Comparison of ENCODE assay signal across 12 cellular contexts in the genomic region with DNA sequence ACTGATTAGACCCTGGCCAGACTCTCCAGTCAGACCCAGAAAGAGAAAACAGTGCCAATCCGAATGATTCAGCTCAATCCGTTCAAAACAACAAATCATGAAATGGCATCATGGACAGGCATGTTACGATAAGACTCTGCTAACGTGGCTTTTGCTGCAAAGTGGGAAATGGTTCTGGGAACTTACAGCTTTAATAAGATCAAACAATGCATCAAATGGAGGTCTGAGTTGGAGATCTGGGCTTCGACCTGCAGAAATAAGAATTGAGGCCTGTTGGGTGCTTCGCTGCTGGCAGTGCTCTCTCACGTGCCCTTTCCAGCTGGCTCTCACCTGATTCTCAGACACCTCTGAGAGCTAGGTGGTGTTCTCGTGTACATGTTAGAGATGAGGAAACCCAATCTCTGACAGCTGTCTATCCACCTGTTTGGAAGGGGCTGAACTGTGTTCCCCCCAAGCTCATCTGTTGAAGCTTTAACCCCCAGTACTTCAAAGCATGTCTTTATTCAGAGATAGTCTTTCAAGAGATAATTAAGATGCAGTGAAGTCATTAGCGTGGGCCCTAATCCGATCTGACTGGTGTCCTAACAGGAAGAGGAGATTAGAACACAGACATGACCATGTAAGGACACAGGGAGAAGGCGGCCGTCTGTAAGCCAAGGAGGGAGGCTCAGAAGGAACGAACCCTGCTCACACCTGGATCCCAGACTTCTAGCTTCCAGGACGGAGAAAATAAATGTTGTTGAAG. TPM values are rescaled to one million over a fixed set of nuclear protein-coding genes. Genes with fewer than 3 reads are reported as not detected.
DNase-seq lines count a peak whose midpoint lies in the region; ATAC-seq, FAIRE-seq and TF ChIP-seq lines count a peak whose summit lies in the region.
"Had no signal": no experiment of that assay in that cellular context is flagged by ENCODE, and none has a peak within 500 bp of the region (broad histone marks: within the 10 kb centered on the region; RNA-seq: fewer than 3 reads in every experiment).

No MANE protein-coding gene starts in this region.

- H3K9ac ChIP-seq in HepG2 (ENCODE audit: insufficient read depth, low read depth, low read length), result no peak overlapping the region
- H3K9ac ChIP-seq in keratinocyte (ENCODE audit: control insufficient read depth, extremely low read depth, insufficient read depth, low read length), result peak overlapping the region; percentile 59

- DNase-seq in HepG2 (ENCODE audit: low spot score) (no peak), right lobe of liver (no peak), ascending aorta (ENCODE audit: low spot score in 2 of 2) (peak in 1 of 2 donors; percentile 80), keratinocyte (ENCODE audit: low read depth, low spot score) (no peak), dedifferentiated amniotic fluid mesenchymal stem cell (ENCODE audit: extremely low spot score) (no peak), type B pancreatic cell (ENCODE audit: extremely low spot score, unreplicated experiment) (no peak), KG1 (lab: John Stamatoyannopoulos, UW) (no peak), suprapubic skin (ENCODE audit: low spot score in 2 of 2) (no peak)
- DNase-seq: BE2C, hippocampal formation, pancreas had no signal

- ATAC-seq in HepG2, result no peak
- no peak for ATAC-seq in right lobe of liver
- ATAC-seq: pancreas had no signal

- dilution Hi-C loops in keratinocyte (cut with MboI; ENCODE audit: extremely low pct_ligation_motif_present, low sequenced_read_pairs), result no loop called here

- no peak overlapping the region for H3K27ac ChIP-seq in HepG2 (ENCODE audit: extremely low read length, insufficient read depth, low read length)
- H3K27ac ChIP-seq in right lobe of liver, result no peak overlapping the region
- peak overlapping the region; percentile 77 to 92 for H3K27ac ChIP-seq in ascending aorta
- H3K27ac ChIP-seq in keratinocyte (ENCODE audit: control insufficient read depth, insufficient read depth, low read length), result peak overlapping the region; percentile 98
- H3K27ac ChIP-seq in suprapubic skin, result no peak overlapping the region
- H3K27ac ChIP-seq: pancreas had no signal

- in situ Hi-C loops in HepG2 (cut with HindIII; ENCODE audit: extremely low pct_ligation_motif_present, low pct_unique_long_range_greater_than_20kb), result no loop called here

- no peak overlapping the region for H3K4me3 ChIP-seq in HepG2 (replicated peaks in 1 of 3; ENCODE audit: insufficient read depth in 1 of 3, low read depth in 2 of 3, low read length in 3 of 3)
- no peak overlapping the region for H3K4me3 ChIP-seq in right lobe of liver
- no peak overlapping the region for H3K4me3 ChIP-seq in ascending aorta
- no peak overlapping the region for H3K4me3 ChIP-seq in keratinocyte (ENCODE audit: control insufficient read depth in 2 of 3, extremely low read depth in 1 of 3, insufficient read depth in 2 of 3, low read depth in 1 of 3, low read length in 3 of 3)
- no peak overlapping the region for H3K4me3 ChIP-seq in suprapubic skin
- H3K4me3 ChIP-seq: pancreas had no signal

- TF ChIP-seq POLR2A in HepG2 (IDR thresholded peaks at IDR 0.05; ENCODE audit: insufficient read depth in 1 of 2, low read depth in 2 of 2, low read length in 2 of 2), result no peak
- no peak for TF ChIP-seq POLR2A in right lobe of liver (IDR thresholded peaks at IDR 0.05)
- no peak for TF ChIP-seq POLR2A in suprapubic skin (IDR thresholded peaks at IDR 0.05)

- peaks cover 27% of the 10 kb centered on the region for H3K4me1 Mint-ChIP-seq in type B pancreatic cell (ENCODE audit: unreplicated experiment)

- TF ChIP-seq CTCF in HepG2 (CRISPR knock-in tag; IDR thresholded peaks at IDR 0.05), result no peak
- TF ChIP-seq CTCF in right lobe of liver (IDR thresholded peaks at IDR 0.05), result no peak
- TF ChIP-seq CTCF in ascending aorta (IDR thresholded peaks at IDR 0.05), result no peak
- no peak for TF ChIP-seq CTCF in keratinocyte (optimal IDR thresholded peaks at IDR 0.05 in 1 of 3, IDR thresholded peaks at IDR 0.05 in 1 of 3, conservative IDR thresholded peaks at IDR 0.05 in 1 of 3; ENCODE audit: extremely low read depth in 1 of 3, insufficient read depth in 2 of 3, low read length in 3 of 3)
- no peak for TF ChIP-seq CTCF in type B pancreatic cell (conservative IDR thresholded peaks at IDR 0.05)
- no peak for TF ChIP-seq CTCF in suprapubic skin (IDR thresholded peaks at IDR 0.05)

- no peak overlapping the region for H3K4me3 Mint-ChIP-seq in type B pancreatic cell

- FAIRE-seq in HepG2 (lab: Jason Lieb, UNC) (no peak), keratinocyte (lab: Jason Lieb, UNC) (no peak)
- FAIRE-seq: pancreas had no signal

- WGBS in HepG2 (ENCODE audit: low lambda C conversion rate), result 43% methylated on average over 14 of the region's 14 CpGs
- 59% methylated on average over 10 of the region's 14 CpGs for WGBS in right lobe of liver (ENCODE audit: insufficient coverage, low coverage, low lambda C conversion rate, missing lambda C conversion rate)
- 67% methylated on average over 14 of the region's 14 CpGs for WGBS in suprapubic skin

- H3K27me3 Mint-ChIP-seq in type B pancreatic cell, result peaks cover 11% of the 10 kb centered on the region

- no peaks in the 10 kb centered on the region for H3K9me3 Mint-ChIP-seq in type B pancreatic cell
- H3K9me3 Mint-ChIP-seq: activated T-helper 2 cell treated with anti-CD3 and anti-CD28 coated beads, Interferon-gamma antibody, Interleukin-2, Interleukin-4, amounts not matched to agents 10 μg/mL and 5 μg/mL and 100 μg/mL, durations not matched to agents 14 hours and 24 hours and 36 hours had no signal

- no TSS peak for BruUV-seq in HepG2 (replicated peaks; lab: Mats Ljungman, UMichigan)

- no peaks in the 10 kb centered on the region for H3K9me3 ChIP-seq in HepG2 (ENCODE audit: low read length)
- no peaks in the 10 kb centered on the region for H3K9me3 ChIP-seq in right lobe of liver
- no peaks in the 10 kb centered on the region for H3K9me3 ChIP-seq in ascending aorta
- H3K9me3 ChIP-seq in keratinocyte (ENCODE audit: control insufficient read depth, low read depth, low read length), result no peaks in the 10 kb centered on the region
- no peaks in the 10 kb centered on the region for H3K9me3 ChIP-seq in suprapubic skin
- H3K9me3 ChIP-seq: BE2C, pancreas had no signal

- CTCF ChIA-PET in HepG2 (lab: Yijun Ruan, JAX; ENCODE audit: low intra/inter-chr PET ratio, low total read pairs), result no interaction called here

- H3K79me2 ChIP-seq in HepG2 (ENCODE audit: insufficient read depth, low read length) (no peaks in the 10 kb centered on the region), keratinocyte (ENCODE audit: control insufficient read depth, insufficient read depth, low read length) (no peaks in the 10 kb centered on the region)

- POLR2A ChIA-PET in HepG2 (lab: Yijun Ruan, JAX), result no interaction called here

- H3K4me1 ChIP-seq in HepG2 (ENCODE audit: insufficient read depth, low read length), result peaks cover 8% of the 10 kb centered on the region
- H3K4me1 ChIP-seq in right lobe of liver, result no peaks in the 10 kb centered on the region
- H3K4me1 ChIP-seq in ascending aorta, result peaks cover 34 to 61% of the 10 kb centered on the region in 2 donors
- peaks cover 47% of the 10 kb centered on the region for H3K4me1 ChIP-seq in keratinocyte (ENCODE audit: control insufficient read depth, extremely low read depth, insufficient read depth, low read length)
- peaks cover 37% of the 10 kb centered on the region for H3K4me1 ChIP-seq in suprapubic skin
- H3K4me1 ChIP-seq: pancreas had no signal

- peak overlapping the region; percentile 62 for H2AFZ ChIP-seq in HepG2 (ENCODE audit: low read length)
- H2AFZ ChIP-seq in keratinocyte (ENCODE audit: control insufficient read depth, low read length), result peak overlapping the region; percentile 34

- H3K27me3 ChIP-seq in HepG2 (ENCODE audit: control insufficient read depth in 1 of 2, insufficient read depth in 2 of 2, low read length in 2 of 2) (peaks cover 1 to 15% of the 10 kb centered on the region in 2 experiments; a peak in 3 of 5 replicates), right lobe of liver (no peaks in the 10 kb centered on the region), ascending aorta (no peaks in the 10 kb centered on the region), keratinocyte (ENCODE audit: control insufficient read depth, extremely low read depth, insufficient read depth, low read length) (no peaks in the 10 kb centered on the region), suprapubic skin (no peaks in the 10 kb centered on the region)
- H3K27me3 ChIP-seq: BE2C, pancreas had no signal

- H3K4me2 ChIP-seq in HepG2 (ENCODE audit: low read depth, low read length) (no peak overlapping the region), keratinocyte (ENCODE audit: control insufficient read depth, extremely low read depth, insufficient read depth, low read depth, low read length) (peak overlapping the region; percentile 67)

- H3K36me3 ChIP-seq in HepG2 (replicated peaks in 1 of 2; ENCODE audit: control insufficient read depth in 1 of 2, insufficient read depth in 2 of 2, low read length in 2 of 2), result no peaks in the 10 kb centered on the region
- H3K36me3 ChIP-seq in right lobe of liver, result no peaks in the 10 kb centered on the region
- no peaks in the 10 kb centered on the region for H3K36me3 ChIP-seq in ascending aorta
- H3K36me3 ChIP-seq in keratinocyte (ENCODE audit: control insufficient read depth in 2 of 2, extremely low read depth in 1 of 2, insufficient read depth in 2 of 2, low read length in 2 of 2), result no peaks in the 10 kb centered on the region
- no peaks in the 10 kb centered on the region for H3K36me3 ChIP-seq in suprapubic skin
- H3K36me3 ChIP-seq: BE2C, pancreas had no signal

- no peaks in the 10 kb centered on the region for H3K36me3 Mint-ChIP-seq in type B pancreatic cell

- TF ChIP-seq RAD21 in HepG2 (CRISPR knock-in tag; IDR thresholded peaks at IDR 0.05), result no peak

- intact Hi-C loops in HepG2 (cut with micrococcal nuclease; ENCODE audit: unreplicated experiment) (no loop called here), right lobe of liver (cut with DNase I) (no loop called here), ascending aorta (cut with DNase I) (loop anchor here (5.0 kb wide), 1 partner anchor 152 kb away; no protein-coding TSS in a partner anchor)

- H4K20me1 ChIP-seq in HepG2 (ENCODE audit: insufficient read depth, low read length) (no peaks in the 10 kb centered on the region), keratinocyte (ENCODE audit: control insufficient read depth, extremely low read depth, insufficient read depth, low read length) (no peaks in the 10 kb centered on the region)

- no peak for TF ChIP-seq EP300 in HepG2 (IDR thresholded peaks at IDR 0.05; ENCODE audit: low read depth in 2 of 2, low read length in 2 of 2)
- TF ChIP-seq EP300 in HepG2 (CRISPR knock-in tag; IDR thresholded peaks at IDR 0.05; ENCODE audit: borderline replicate concordance), result no peak
- no peak for TF ChIP-seq EP300 in suprapubic skin (IDR thresholded peaks at IDR 0.05)

- no peaks in the 10 kb centered on the region for H3K9me1 ChIP-seq in keratinocyte (ENCODE audit: control insufficient read depth, extremely low read depth, insufficient read depth, low read length)

- no peak overlapping the region for H3K27ac Mint-ChIP-seq in type B pancreatic cell
- H3K27ac Mint-ChIP-seq: activated T-helper 2 cell treated with anti-CD3 and anti-CD28 coated beads, Interferon-gamma antibody, Interleukin-2, Interleukin-4, amounts not matched to agents 10 μg/mL and 5 μg/mL and 100 μg/mL, durations not matched to agents 14 hours and 24 hours and 36 hours had no signal

RNA-seq across cellular contexts. Expression of a gene that starts 45.5 kb away (rescaled TPM):
- total RNA-seq in HepG2 (2016; rRNA removed; fragmentation: Illumina TruSeq; extraction: Trizol), result 24.6 and 28.2 TPM in 2 replicates
- 3.8 and 4.0 TPM in 2 replicates for total RNA-seq in HepG2 (2016; cell fraction: cytosol; rRNA removed; fragmentation: Illumina TruSeq; extraction: Trizol; ENCODE audit: low read depth)
- total RNA-seq in HepG2 (2016; cell fraction: insoluble cytoplasmic fraction; rRNA removed; fragmentation: Illumina TruSeq; extraction: Trizol), result 23.9 and 25.8 TPM in 2 replicates
- 12.7 and 13.7 TPM in 2 replicates for total RNA-seq in HepG2 (2016; cell fraction: membrane; rRNA removed; fragmentation: Illumina TruSeq; extraction: Trizol)
- 18.7 and 22.0 TPM in 2 replicates for total RNA-seq in HepG2 (2016; cell fraction: nucleus; rRNA removed; fragmentation: Illumina TruSeq; extraction: Trizol)
- 64.4 and 71.4 TPM in 2 replicates for polyA plus RNA-seq in HepG2 (2011; rRNA removed)
- 35.2 and 41.5 TPM in 2 replicates for polyA plus RNA-seq in HepG2 (2011; cell fraction: cytosol; rRNA removed)
- 84.4 and 87.5 TPM in 2 replicates for polyA plus RNA-seq in HepG2 (2011; cell fraction: nucleus; rRNA removed)
- polyA plus RNA-seq in HepG2 (2012), result 88.7 and 93.9 TPM in 2 replicates
- 4.9 and 5.3 TPM in 2 replicates for polyA plus RNA-seq in HepG2 (2016; cell fraction: cytosol; fragmentation: Illumina TruSeq; extraction: Trizol; ENCODE audit: low read depth)
- polyA plus RNA-seq in HepG2 (2016; cell fraction: insoluble cytoplasmic fraction; fragmentation: Illumina TruSeq; extraction: Trizol; ENCODE audit: low read depth), result 32.4 and 34.7 TPM in 2 replicates
- polyA plus RNA-seq in HepG2 (2016; cell fraction: membrane; fragmentation: Illumina TruSeq; extraction: Trizol; ENCODE audit: low read depth), result 11.1 and 13.2 TPM in 2 replicates
- 37.6 and 39.9 TPM in 2 replicates for polyA plus RNA-seq in HepG2 (2016; cell fraction: nucleus; fragmentation: Illumina TruSeq; extraction: Trizol; ENCODE audit: insufficient read depth, low read depth)
- 29.2 and 54.2 TPM in 2 replicates for polyA minus RNA-seq in HepG2 (2011; rRNA and poly(A)+ RNA removed; ENCODE audit: low replicate concordance)
- polyA minus RNA-seq in HepG2 (2011; cell fraction: cytosol; rRNA and poly(A)+ RNA removed), result 54.7 and 59.7 TPM in 2 replicates
- 39.1 and 52.8 TPM in 2 replicates for polyA minus RNA-seq in HepG2 (2011; cell fraction: nucleus; rRNA and poly(A)+ RNA removed)
- total RNA-seq in right lobe of liver, result 100 to 1,000 TPM in 4 of 6 experiments, 10 to 100 TPM in 2; 38.3 to 252 (median 129) TPM
- 113 TPM for total RNA-seq in ascending aorta
- polyA plus RNA-seq in keratinocyte, result 58.5 to 61.4 TPM (median 60.3 TPM) in 3 replicates
- 143 TPM for polyA plus RNA-seq in keratinocyte (2011; ENCODE audit: low read depth)
- 29.1 and 35.4 TPM in 2 replicates for polyA plus RNA-seq in keratinocyte (2011; cell fraction: cytosol; rRNA removed)
- polyA plus RNA-seq in keratinocyte (2011; cell fraction: nucleus; rRNA removed), result 122 and 140 TPM in 2 replicates
- 37.3 and 92.4 TPM in 2 replicates for polyA plus RNA-seq in keratinocyte (2012; ENCODE audit: low replicate concordance)
- 46.3 to 57.2 TPM (median 49.1 TPM) in 3 replicates for polyA minus RNA-seq in keratinocyte
- polyA minus RNA-seq in keratinocyte (2011; cell fraction: cytosol; rRNA and poly(A)+ RNA removed), result 34.7 TPM
- polyA minus RNA-seq in keratinocyte (2011; cell fraction: nucleus; rRNA and poly(A)+ RNA removed), result 70.5 and 112 TPM in 2 replicates
- total RNA-seq in type B pancreatic cell (ENCODE audit: low replicate concordance), result 42.2 and 46.8 TPM in 2 replicates
- total RNA-seq in suprapubic skin, result 100 to 1,000 TPM; 198 to 510 (median 416) TPM

Comparison
In these comparisons a context has a peak if more than half of its experiments do, and no peak if none do; other contexts are left out.
1. H3K27ac ChIP-seq: peak in ascending aorta (2 of 2) and keratinocyte (single experiment); none in HepG2 (single experiment), right lobe of liver (0 of 3) and suprapubic skin (single experiment).